36 cellular contexts compared by ENCODE assay signal in genomic region chrX:117053260-117053659, GRCh38.
"Had no signal": no experiment of that assay in that cellular context is flagged by ENCODE, and none has a peak within 500 bp of the region (broad histone marks: within the 10 kb centered on the region; RNA-seq: fewer than 3 reads in every experiment).

No MANE protein-coding gene starts in this region.

- FAIRE-seq: bronchial epithelial cell, TTC549 had no signal

- H3K9me3 ChIP-seq: adrenal gland had no signal

- H3K4me1 Mint-ChIP-seq: activated B cell treated with CpG ODN at 0.5 μM for 24 hours; activated CD4-positive, alpha-beta T cell treated with anti-CD3 and anti-CD28 coated beads, Interleukin-2, amount 10 ng/mL, durations not matched to agents 24 days and 14 days; activated CD8-positive, alpha-beta memory T cell treated with anti-CD3 and anti-CD28 coated beads, Interleukin-2, amount 10 ng/mL, durations not matched to agents 7 days and 5 days; activated naive CD8-positive, alpha-beta T cell treated with anti-CD3 and anti-CD28 coated beads for 36 hours; brain; central memory CD8-positive, alpha-beta T cell had no signal

- DNase-seq: activated B cell treated with CpG ODN at 0.5 μM for 24 hours; activated CD4-positive, alpha-beta memory T cell treated with anti-CD3 and anti-CD28 coated beads for 36 hours; activated CD4-positive, alpha-beta T cell treated with anti-CD3 and anti-CD28 coated beads for 4 hours; activated CD4-positive, alpha-beta T cell treated with anti-CD3 and anti-CD28 coated beads, Interleukin-2, amount 10 ng/mL, durations not matched to agents 24 days and 14 days; activated CD4-positive, alpha-beta T cell treated with anti-CD3 and anti-CD28 coated beads, Interleukin-2, amount 50 U/mL, for 1 hour; activated CD4-positive, alpha-beta T cell treated with anti-CD3 and anti-CD28 coated beads, Interleukin-2, amount 50 U/mL, for 4 hours; activated CD4-positive, CD25-positive, alpha-beta regulatory T cell treated with anti-CD3 and anti-CD28 coated beads, Interleukin-2, amount 50 U/mL, for 72 hours; activated CD8-positive, alpha-beta memory T cell treated with anti-CD3 and anti-CD28 coated beads for 24 hours; activated CD8-positive, alpha-beta memory T cell treated with anti-CD3 and anti-CD28 coated beads, Interleukin-2, amount 10 ng/mL, durations not matched to agents 7 days and 5 days; activated CD8-positive, alpha-beta memory T cell treated with anti-CD3 and anti-CD28 coated beads, Interleukin-2, amount 50 U/mL, for 48 hours; activated CD8-positive, alpha-beta T cell treated with anti-CD3 and anti-CD28 coated beads, Interleukin-2, amount 10 ng/mL, durations not matched to agents 7 days and 5 days; activated effector memory CD4-positive, alpha-beta T cell treated with Interleukin-2 at 50 U/mL for 16 hours; activated gamma-delta T cell; activated naive CD4-positive, alpha-beta T cell treated with anti-CD3 and anti-CD28 coated beads for 36 hours; activated naive CD4-positive, alpha-beta T cell treated with anti-CD3 and anti-CD28 coated beads, Interleukin-2, amount 50 U/mL, for 16 hours; activated naive CD8-positive, alpha-beta T cell treated with anti-CD3 and anti-CD28 coated beads for 36 hours; activated T-cell treated with anti-CD3 and anti-CD28 coated beads, Interleukin-2, amount 50 U/mL, for 24 hours; activated T-cell treated with anti-CD3 and anti-CD28 coated beads, Interleukin-2, amount 50 U/mL, for 48 hours; adrenal gland; amniotic stem cell; aorta; caudate nucleus; cerebellar nuclear complex; T-helper 1 cell; T-helper 2 cell; T-helper 9 cell had no signal

- H3K4me3 Mint-ChIP-seq: activated B cell treated with CpG ODN at 0.5 μM for 24 hours; activated CD4-positive, alpha-beta memory T cell treated with anti-CD3 and anti-CD28 coated beads for 36 hours; activated CD4-positive, alpha-beta T cell treated with anti-CD3 and anti-CD28 coated beads, Interleukin-2, amount 10 ng/mL, durations not matched to agents 24 days and 14 days; activated CD8-positive, alpha-beta memory T cell treated with anti-CD3 and anti-CD28 coated beads, Interleukin-2, amount 10 ng/mL, durations not matched to agents 7 days and 5 days; activated CD8-positive, alpha-beta T cell treated with anti-CD3 and anti-CD28 coated beads, Interleukin-2, amount 10 ng/mL, durations not matched to agents 7 days and 5 days; activated naive CD4-positive, alpha-beta T cell treated with anti-CD3 and anti-CD28 coated beads for 36 hours; activated naive CD8-positive, alpha-beta T cell treated with anti-CD3 and anti-CD28 coated beads for 36 hours; activated T-cell treated with anti-CD3 and anti-CD28 coated beads, Interleukin-2, amount 50 U/mL, for 24 hours; brain; central memory CD8-positive, alpha-beta T cell; T-helper 1 cell treated with Interleukin-12 subunit alpha and Interleukin-12 subunit beta and Interleukin-4 antibody, amounts not matched to agents 30 μg/mL and 1 μg/mL, for 36 hours; T-helper 2 cell treated with Interferon-gamma antibody and Interleukin-4, amounts not matched to agents 5 μg/mL and 100 μg/mL, for 36 hours had no signal

- H3K27ac Mint-ChIP-seq: activated B cell treated with CpG ODN at 0.5 μM for 24 hours; activated CD4-positive, alpha-beta memory T cell treated with anti-CD3 and anti-CD28 coated beads for 36 hours; activated CD4-positive, alpha-beta T cell treated with anti-CD3 and anti-CD28 coated beads, Interleukin-2, amount 10 ng/mL, durations not matched to agents 24 days and 14 days; activated CD8-positive, alpha-beta memory T cell treated with anti-CD3 and anti-CD28 coated beads, Interleukin-2, amount 10 ng/mL, durations not matched to agents 7 days and 5 days; activated CD8-positive, alpha-beta T cell treated with anti-CD3 and anti-CD28 coated beads, Interleukin-2, amount 10 ng/mL, durations not matched to agents 7 days and 5 days; activated naive CD4-positive, alpha-beta T cell treated with anti-CD3 and anti-CD28 coated beads for 36 hours; activated naive CD4-positive, alpha-beta T cell treated with anti-CD3 and anti-CD28 coated beads, Interleukin-2, amount 50 U/mL, for 72 hours; activated naive CD8-positive, alpha-beta T cell treated with anti-CD3 and anti-CD28 coated beads for 36 hours; activated T-cell treated with anti-CD3 and anti-CD28 coated beads, Interleukin-2, amount 50 U/mL, for 24 hours; activated T-helper 2 cell treated with anti-CD3 and anti-CD28 coated beads, Interferon-gamma antibody, Interleukin-2, Interleukin-4, amounts not matched to agents 10 μg/mL and 5 μg/mL and 100 μg/mL, durations not matched to agents 14 hours and 24 hours and 36 hours; brain; T-helper 1 cell treated with Interleukin-12 subunit alpha and Interleukin-12 subunit beta and Interleukin-4 antibody, amounts not matched to agents 30 μg/mL and 1 μg/mL, for 36 hours; T-helper 2 cell treated with Interferon-gamma antibody and Interleukin-4, amounts not matched to agents 5 μg/mL and 100 μg/mL, for 36 hours had no signal

- H3K36me3 ChIP-seq: adrenal gland, cardiac muscle cell had no signal

- H3K4me1 ChIP-seq: adrenal gland had no signal

- H3K27ac ChIP-seq: adrenal gland, cardiac muscle cell, VCaP had no signal

- H3K36me3 Mint-ChIP-seq: activated CD4-positive, alpha-beta memory T cell treated with anti-CD3 and anti-CD28 coated beads for 36 hours; activated CD8-positive, alpha-beta memory T cell treated with anti-CD3 and anti-CD28 coated beads, Interleukin-2, amount 10 ng/mL, durations not matched to agents 7 days and 5 days; activated naive CD4-positive, alpha-beta T cell treated with anti-CD3 and anti-CD28 coated beads, Interleukin-2, amount 50 U/mL, for 72 hours; activated naive CD8-positive, alpha-beta T cell treated with anti-CD3 and anti-CD28 coated beads for 36 hours; brain had no signal

- H3K4me3 ChIP-seq: adrenal gland, cardiac muscle cell had no signal

- ATAC-seq: activated CD8-positive, alpha-beta memory T cell treated with anti-CD3 and anti-CD28 coated beads, Interleukin-2, amount 10 ng/mL, durations not matched to agents 7 days and 5 days; activated CD8-positive, alpha-beta T cell treated with anti-CD3 and anti-CD28 coated beads, Interleukin-2, amount 10 ng/mL, durations not matched to agents 7 days and 5 days; activated naive CD4-positive, alpha-beta T cell treated with anti-CD3 and anti-CD28 coated beads, Interleukin-2, amount 50 U/mL, for 72 hours had no signal

- H3K27me3 Mint-ChIP-seq: activated B cell treated with CpG ODN at 0.5 μM for 24 hours; activated CD4-positive, alpha-beta memory T cell treated with anti-CD3 and anti-CD28 coated beads for 36 hours; activated CD4-positive, alpha-beta T cell treated with anti-CD3 and anti-CD28 coated beads, Interleukin-2, amount 10 ng/mL, durations not matched to agents 24 days and 14 days; activated CD8-positive, alpha-beta memory T cell treated with anti-CD3 and anti-CD28 coated beads, Interleukin-2, amount 10 ng/mL, durations not matched to agents 7 days and 5 days; activated naive CD8-positive, alpha-beta T cell treated with anti-CD3 and anti-CD28 coated beads for 36 hours; activated T-cell treated with anti-CD3 and anti-CD28 coated beads, Interleukin-2, amount 50 U/mL, for 24 hours; central memory CD8-positive, alpha-beta T cell had no signal

- H3K27me3 ChIP-seq: adrenal gland, cardiac muscle cell had no signal

- H3K9me3 Mint-ChIP-seq: activated naive CD8-positive, alpha-beta T cell treated with anti-CD3 and anti-CD28 coated beads for 36 hours had no signal
